9 cellular contexts compared by ENCODE assay signal in the genomic region with DNA sequence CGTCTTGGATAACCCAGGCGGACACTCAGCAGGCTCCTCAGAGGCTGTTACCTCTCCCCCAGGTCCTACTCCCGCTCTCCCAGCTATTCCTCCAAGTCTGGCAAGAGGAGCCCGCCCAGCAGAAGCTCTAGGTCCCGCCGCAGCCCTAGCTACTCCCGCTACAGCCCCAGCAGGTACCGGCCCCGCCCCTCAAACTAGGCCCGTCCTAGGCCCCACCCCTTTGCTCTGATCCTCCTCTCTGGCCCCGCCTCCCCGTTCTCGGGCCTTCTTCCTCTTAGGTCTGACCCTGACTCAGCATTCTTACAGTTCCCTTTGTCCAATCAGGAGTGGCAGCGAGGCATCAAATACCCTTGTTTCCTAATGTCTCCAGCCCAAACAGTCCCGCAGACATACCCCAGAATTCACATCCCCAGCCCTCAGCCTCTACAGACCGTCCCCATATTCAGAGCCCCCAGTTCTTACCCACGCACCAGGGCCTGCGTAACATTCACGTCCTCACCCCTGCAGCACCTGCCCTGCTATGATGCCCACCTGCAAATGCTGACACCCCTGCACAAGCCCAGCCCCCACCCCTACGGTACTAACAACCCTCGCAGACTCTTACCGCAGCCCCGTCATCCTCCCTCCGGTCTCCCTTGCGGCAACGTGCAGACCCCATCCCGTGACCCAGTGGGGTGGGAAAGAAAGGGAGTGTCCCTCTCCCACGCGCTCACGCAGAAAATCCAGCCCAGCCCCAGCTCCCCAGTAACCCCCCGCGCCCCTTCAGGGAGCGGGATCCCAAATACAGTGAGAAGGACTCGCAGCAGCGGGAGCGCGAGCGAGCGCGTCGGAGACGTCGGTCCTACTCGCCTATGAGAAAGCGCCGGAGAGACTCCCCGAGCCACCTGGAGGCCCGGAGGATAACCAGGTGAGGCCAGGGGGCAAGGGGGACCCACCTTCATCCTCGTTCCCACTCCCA. TPM values are rescaled to one million over a fixed set of nuclear protein-coding genes. Genes with fewer than 3 reads are reported as not detected.
DNase-seq lines count a peak whose midpoint lies in the region; ATAC-seq and TF ChIP-seq lines count a peak whose summit lies in the region.
"Had no signal": no experiment of that assay in that cellular context is flagged by ENCODE, and none has a peak within 500 bp of the region (broad histone marks: within the 10 kb centered on the region; RNA-seq: fewer than 3 reads in every experiment).

No MANE protein-coding gene starts in this region.

- no peak overlapping the region for H3K27ac ChIP-seq in WERI-Rb-1
- no peak overlapping the region for H3K27ac ChIP-seq in SK-N-SH (ENCODE audit: low read depth in 2 of 2, low read length in 1 of 2)

- no peaks in the 10 kb centered on the region for H3K79me2 ChIP-seq in SK-N-SH (ENCODE audit: insufficient read depth)

- H3K27me3 ChIP-seq in WERI-Rb-1 (ENCODE audit: insufficient read depth, low read depth, severe bottlenecking) (no peaks in the 10 kb centered on the region), SK-N-SH (ENCODE audit: insufficient read depth) (no peaks in the 10 kb centered on the region)

- no peak overlapping the region for H3K4me2 ChIP-seq in SK-N-SH

- no peak for TF ChIP-seq RAD21 in SK-N-SH (IDR thresholded peaks at IDR 0.05; ENCODE audit: low read length)

- no peaks in the 10 kb centered on the region for H3K9me2 ChIP-seq in SK-N-SH

- H3K36me3 ChIP-seq in WERI-Rb-1 (peaks cover 84% of the 10 kb centered on the region), SK-N-SH (replicated peaks in 1 of 2; ENCODE audit: control insufficient read depth in 1 of 2, insufficient read depth in 2 of 2, low read length in 1 of 2) (no peaks in the 10 kb centered on the region)

- H3K4me3 ChIP-seq in fibroblast of mammary gland (ENCODE audit: control insufficient read depth, low read depth, low read length): no peak overlapping the region
- no peak overlapping the region for H3K4me3 ChIP-seq in WERI-Rb-1 (ENCODE audit: low read depth, low read length)
- H3K4me3 ChIP-seq in SK-N-SH (ENCODE audit: low read depth in 2 of 2, low read length in 1 of 2): no peak overlapping the region

- no peaks in the 10 kb centered on the region for H4K20me1 ChIP-seq in SK-N-SH (ENCODE audit: insufficient read depth)

- no peak overlapping the region for H3K9ac ChIP-seq in SK-N-SH

- no peak for TF ChIP-seq EP300 in SK-N-SH (IDR thresholded peaks at IDR 0.05; ENCODE audit: borderline replicate concordance in 1 of 2, low read depth in 1 of 2, low read length in 1 of 2)

- H3K4me1 ChIP-seq in SK-N-SH (ENCODE audit: control insufficient read depth in 1 of 2, insufficient read depth in 2 of 2, low read depth in 1 of 2, low read length in 1 of 2): no peaks in the 10 kb centered on the region; a peak in 1 of 4 replicates

- no peak for TF ChIP-seq POLR2A in GM18505 (IDR thresholded peaks at IDR 0.05; ENCODE audit: borderline replicate concordance, extremely low read depth, insufficient read depth, insufficient read length)

- no peaks in the 10 kb centered on the region for H3F3A ChIP-seq in SK-N-SH (replicated peaks; ENCODE audit: insufficient read depth)

- TF ChIP-seq CTCF in fibroblast of mammary gland (conservative IDR thresholded peaks at IDR 0.05; ENCODE audit: control insufficient read depth, insufficient read depth, low read depth, low read length) (no peak), WERI-Rb-1 (IDR thresholded peaks at IDR 0.05; ENCODE audit: low read depth, low read length) (no peak), SK-N-SH (IDR thresholded peaks at IDR 0.05) (no peak)

- H3K9me3 ChIP-seq in WERI-Rb-1 (ENCODE audit: severe bottlenecking) (no peaks in the 10 kb centered on the region), SK-N-SH (no peaks in the 10 kb centered on the region)

- CTCF ChIA-PET in SK-N-SH (lab: Yijun Ruan, JAX): interaction anchor here (0.9 kb wide), 1 partner anchor 174 kb away, joined by 3 read pairs; no protein-coding TSS in a partner anchor

- H2AFZ ChIP-seq in SK-N-SH (ENCODE audit: low read depth): no peak overlapping the region

- POLR2A ChIA-PET in SK-N-SH (lab: Yijun Ruan, JAX): no interaction called here

- 80% methylated on average over 45 of the region's 49 CpGs for whole genome bisulfite sequencing in SK-N-SH (ENCODE audit: low lambda C conversion rate)

- ATAC-seq in GM18505 (IDR thresholded peaks at IDR 0.05; ENCODE audit: unreplicated experiment): no peak

- DNase-seq in stimulated activated CD4-positive, alpha-beta T cell treated with anti-CD3 and anti-CD28 coated beads, Interleukin-4, amount 100 ng/mL, for 1 hour: peak; percentile 5
- no peak for DNase-seq in stimulated activated CD4-positive, alpha-beta T cell treated with anti-CD3 and anti-CD28 coated beads, Interleukin-2, amount 100 ng/mL, for 48 hours
- peak; percentile 24 for DNase-seq in fibroblast of mammary gland (ENCODE audit: low read depth)
- DNase-seq in mucosa of gallbladder (ENCODE audit: low spot score): peak; percentile 80
- DNase-seq in NCI-H1436 treated with DMSO at 0.1 percent for 48 hours (lab: John Stamatoyannopoulos, UW): no peak
- DNase-seq in WERI-Rb-1: no peak
- DNase-seq in SK-N-SH: no peak
- DNase-seq: DMS79 had no signal

TF ChIP-seq in SK-N-SH, 30 proteins besides CTCF, POLR2A, EP300 and RAD21:
- TF ChIP-seq TEAD4 (IDR thresholded peaks at IDR 0.05; ENCODE audit: borderline replicate concordance, insufficient read depth) (no peak), NRF1 (IDR thresholded peaks at IDR 0.05; ENCODE audit: low read depth, low read length) (no peak), GABPA (IDR thresholded peaks at IDR 0.05; ENCODE audit: low read depth) (no peak), FOXM1 (IDR thresholded peaks at IDR 0.05; ENCODE audit: low read depth) (no peak), TCF12 (IDR thresholded peaks at IDR 0.05) (no peak), CHD2 (IDR thresholded peaks at IDR 0.05; ENCODE audit: low read length, partially characterized antibody) (no peak), GATA2 (CRISPR knock-in tag; IDR thresholded peaks at IDR 0.05) (no peak), TAF1 (IDR thresholded peaks at IDR 0.05; ENCODE audit: borderline replicate concordance, low read depth, low read length) (no peak)
- TF ChIP-seq, protein P1, sequence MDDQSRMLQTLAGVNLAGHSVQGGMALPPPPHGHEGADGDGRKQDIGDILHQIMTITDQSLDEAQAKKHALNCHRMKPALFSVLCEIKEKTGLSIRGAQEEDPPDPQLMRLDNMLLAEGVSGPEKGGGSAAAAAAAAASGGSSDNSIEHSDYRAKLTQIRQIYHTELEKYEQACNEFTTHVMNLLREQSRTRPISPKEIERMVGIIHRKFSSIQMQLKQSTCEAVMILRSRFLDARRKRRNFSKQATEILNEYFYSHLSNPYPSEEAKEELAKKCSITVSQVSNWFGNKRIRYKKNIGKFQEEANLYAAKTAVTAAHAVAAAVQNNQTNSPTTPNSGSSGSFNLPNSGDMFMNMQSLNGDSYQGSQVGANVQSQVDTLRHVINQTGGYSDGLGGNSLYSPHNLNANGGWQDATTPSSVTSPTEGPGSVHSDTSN (IDR thresholded peaks at IDR 0.05): no peak
TF ChIP-seq in SK-N-SH: peak in this region for 0.

RNA-seq across cellular contexts. Expression of a gene that starts 25.0 kb away (rescaled TPM):
- total RNA-seq in mucosa of gallbladder: 58.1 TPM
- 1.2 and 1.6 TPM in 2 replicates for polyA plus RNA-seq in SK-N-SH (2012; rRNA removed)
- 0.84 and 1.2 TPM in 2 replicates for polyA plus RNA-seq in SK-N-SH (2012; cell fraction: cytosol; rRNA removed)
- 1.2 and 1.7 TPM in 2 replicates for polyA plus RNA-seq in SK-N-SH (2012; cell fraction: nucleus; rRNA removed)

Comparison
In these comparisons a context has a peak if more than half of its experiments do, and no peak if none do; other contexts are left out.
1. DNase-seq: peak in stimulated activated CD4-positive, alpha-beta T cell treated with anti-CD3 and anti-CD28 coated beads, Interleukin-4, amount 100 ng/mL, for 1 hour (single experiment), fibroblast of mammary gland (single experiment) and mucosa of gallbladder (single experiment); none in stimulated activated CD4-positive, alpha-beta T cell treated with anti-CD3 and anti-CD28 coated beads, Interleukin-2, amount 100 ng/mL, for 48 hours (0 of 2), NCI-H1436 treated with DMSO at 0.1 percent for 48 hours (single experiment), WERI-Rb-1 (single experiment) and SK-N-SH (single experiment).